ENCODE assay signal across 1 cellular context in genomic region chr7:94160719-94161435, GRCh38.
TF ChIP-seq lines count a peak whose summit lies in the region.

No MANE protein-coding gene starts in this region.

TF ChIP-seq in GM12878, 131 proteins besides CTCF, POLR2A, EP300 and RAD21 (continued from another document):
- no peak for TF ChIP-seq CEBPZ (IDR thresholded peaks at IDR 0.05; ENCODE audit: low read depth, low read length)
- peak; percentile 91 for TF ChIP-seq SKIL (IDR thresholded peaks at IDR 0.05; ENCODE audit: low read depth, poor library complexity, severe bottlenecking)
- TF ChIP-seq MYB (IDR thresholded peaks at IDR 0.05; ENCODE audit: borderline replicate concordance, low read depth, low read length) = no peak
- TF ChIP-seq EED (IDR thresholded peaks at IDR 0.05; ENCODE audit: low read depth) = 0 out of 2 replicates have a peak, but pooled peaks have one; percentile 17
- TF ChIP-seq CHD2 (IDR thresholded peaks at IDR 0.05; ENCODE audit: borderline replicate concordance, low read depth, low read length) = peak; percentile 81; the same call in 1 of the 2 replicates
- TF ChIP-seq ZBTB40 (IDR thresholded peaks at IDR 0.05; ENCODE audit: borderline replicate concordance) = no peak; the same call in 1 of the 2 replicates
- TF ChIP-seq MAX (IDR thresholded peaks at IDR 0.05; ENCODE audit: low read depth, low read length) = no peak
- TF ChIP-seq EZH2 (IDR thresholded peaks at IDR 0.05; ENCODE audit: borderline replicate concordance, control insufficient read depth, low read depth, low read length) = no peak
- TF ChIP-seq NKRF (conservative IDR thresholded peaks at IDR 0.05) = no peak
- TF ChIP-seq STAT3 (IDR thresholded peaks at IDR 0.05; ENCODE audit: low read depth, low read length) = peak; percentile 81; the same call in 1 of the 2 replicates
- TF ChIP-seq ZNF687 (IDR thresholded peaks at IDR 0.05) = peak; percentile 26; the same call in 1 of the 2 replicates
- peak; percentile 91 for TF ChIP-seq ATF2 (IDR thresholded peaks at IDR 0.05; ENCODE audit: low read length)
- TF ChIP-seq BHLHE40 (IDR thresholded peaks at IDR 0.05; ENCODE audit: borderline replicate concordance in 1 of 2, low read depth in 2 of 2, low read length in 1 of 2) = peak; percentile 89 to 94
- TF ChIP-seq RCOR1 (conservative IDR thresholded peaks at IDR 0.05; ENCODE audit: low read depth, low read length) = 0 out of 2 replicates have a peak, but pooled peaks have one; percentile 81
- peak; percentile 100 for TF ChIP-seq MTA2 (IDR thresholded peaks at IDR 0.05; ENCODE audit: low read depth)
- TF ChIP-seq IRF4 (IDR thresholded peaks at IDR 0.05; ENCODE audit: low read depth, low read length) = peak; percentile 96
- TF ChIP-seq ZNF274 (IDR thresholded peaks at IDR 0.05; ENCODE audit: insufficient read depth, insufficient read length) = no peak
- peak; percentile 85 for TF ChIP-seq POU2F2 (IDR thresholded peaks at IDR 0.05; ENCODE audit: borderline replicate concordance, low read depth, low read length)
- peak; percentile 66 for TF ChIP-seq CBFB (IDR thresholded peaks at IDR 0.05; ENCODE audit: low read depth)
- peak; percentile 97 for TF ChIP-seq TCF7 (IDR thresholded peaks at IDR 0.05; ENCODE audit: borderline replicate concordance)
- peak; percentile 87 for TF ChIP-seq MXI1 (IDR thresholded peaks at IDR 0.05; ENCODE audit: low read depth, low read length)
- no peak for TF ChIP-seq KDM1A (IDR thresholded peaks at IDR 0.05; ENCODE audit: borderline replicate concordance)
- peak; percentile 76; the same call in 1 of the 2 replicates for TF ChIP-seq CBX5 (IDR thresholded peaks at IDR 0.05; ENCODE audit: low read depth)
- TF ChIP-seq ATF7 (IDR thresholded peaks at IDR 0.05; ENCODE audit: low read depth) = peak; percentile 95
- peak; percentile 43; the same call in 1 of the 2 replicates for TF ChIP-seq PAX5 (IDR thresholded peaks at IDR 0.05; ENCODE audit: borderline replicate concordance, low read depth, low read length)
- TF ChIP-seq TCF12 (IDR thresholded peaks at IDR 0.05; ENCODE audit: low read depth, low read length) = peak; percentile 84
- peak; percentile 96 for TF ChIP-seq ZNF592 (IDR thresholded peaks at IDR 0.05)
- no peak for TF ChIP-seq SUPT20H (IDR thresholded peaks at IDR 0.05; ENCODE audit: borderline replicate concordance, control insufficient read depth, low read depth, low read length)
